In genomic region chrX:29422034-29422433, GRCh38 we compare ENCODE assay signal across 26 cellular contexts.
"Had no signal": no experiment of that assay in that cellular context is flagged by ENCODE, and none has a peak within 500 bp of the region (broad histone marks: within the 10 kb centered on the region; RNA-seq: fewer than 3 reads in every experiment).

No MANE protein-coding gene starts in this region.

- H3K27me3 Mint-ChIP-seq: activated CD8-positive, alpha-beta memory T cell treated with anti-CD3 and anti-CD28 coated beads, Interleukin-2, amount 10 ng/mL, durations not matched to agents 7 days and 5 days; activated naive CD8-positive, alpha-beta T cell treated with anti-CD3 and anti-CD28 coated beads for 36 hours had no signal

- H3K27ac Mint-ChIP-seq: activated CD8-positive, alpha-beta memory T cell treated with anti-CD3 and anti-CD28 coated beads, Interleukin-2, amount 10 ng/mL, durations not matched to agents 7 days and 5 days; activated naive CD8-positive, alpha-beta T cell treated with anti-CD3 and anti-CD28 coated beads for 36 hours; activated T-cell treated with anti-CD3 and anti-CD28 coated beads, Interleukin-2, amount 50 U/mL, for 24 hours; activated T-helper 1 cell treated with anti-CD3 and anti-CD28 coated beads, Interleukin-12 subunit alpha, Interleukin-12 subunit beta, Interleukin-2, Interleukin-4 antibody, amounts not matched to agents 30 ng/mL and 10 ng/mL and 1 ng/mL, durations not matched to agents 14 hours and 24 hours and 36 hours; T-helper 1 cell treated with Interleukin-12 subunit alpha and Interleukin-12 subunit beta and Interleukin-4 antibody, amounts not matched to agents 30 μg/mL and 1 μg/mL, for 36 hours had no signal

- H3K27ac ChIP-seq: brain microvascular endothelial cell, cardiac muscle cell, Peyer's patch, RWPE1, SJSA1 had no signal

- DNase-seq: activated CD4-positive, alpha-beta T cell treated with anti-CD3 and anti-CD28 coated beads for 48 hours; activated CD4-positive, alpha-beta T cell treated with anti-CD3 and anti-CD28 coated beads, Interleukin-2, amount 50 U/mL, for 4 hours; activated CD4-positive, CD25-positive, alpha-beta regulatory T cell treated with anti-CD3 and anti-CD28 coated beads, Interleukin-2, amount 50 U/mL, for 72 hours; activated CD8-positive, alpha-beta memory T cell treated with anti-CD3 and anti-CD28 coated beads, Interleukin-2, amount 10 ng/mL, durations not matched to agents 7 days and 5 days; activated effector memory CD4-positive, alpha-beta T cell treated with Interleukin-2 at 50 U/mL for 16 hours; activated naive CD4-positive, alpha-beta T cell treated with Interleukin-2 at 50 U/mL for 16 hours; activated naive CD8-positive, alpha-beta T cell treated with anti-CD3 and anti-CD28 coated beads for 36 hours; activated T-cell treated with anti-CD3 and anti-CD28 coated beads, Interleukin-2, amount 50 U/mL, for 24 hours; brain microvascular endothelial cell; KG1; NCI-H1092; NCI-H1417; NCI-H1694; NCI-H2029; NCI-H2107; NCI-H446; NCI-H524; Peyer's patch; Right ventricle myocardium superior; SW 1271 had no signal

- H3K36me3 ChIP-seq: brain microvascular endothelial cell, cardiac muscle cell, Peyer's patch, SJSA1 had no signal

- H3K36me3 Mint-ChIP-seq: activated CD8-positive, alpha-beta memory T cell treated with anti-CD3 and anti-CD28 coated beads, Interleukin-2, amount 10 ng/mL, durations not matched to agents 7 days and 5 days; activated naive CD8-positive, alpha-beta T cell treated with anti-CD3 and anti-CD28 coated beads for 36 hours had no signal

- H3K9me3 Mint-ChIP-seq: activated naive CD8-positive, alpha-beta T cell treated with anti-CD3 and anti-CD28 coated beads for 36 hours; activated T-helper 1 cell treated with anti-CD3 and anti-CD28 coated beads, Interleukin-12 subunit alpha, Interleukin-12 subunit beta, Interleukin-2, Interleukin-4 antibody, amounts not matched to agents 30 ng/mL and 10 ng/mL and 1 ng/mL, durations not matched to agents 14 hours and 24 hours and 36 hours; T-helper 1 cell treated with Interleukin-12 subunit alpha and Interleukin-12 subunit beta and Interleukin-4 antibody, amounts not matched to agents 30 μg/mL and 1 μg/mL, for 36 hours had no signal

- H3K4me3 Mint-ChIP-seq: activated CD8-positive, alpha-beta memory T cell treated with anti-CD3 and anti-CD28 coated beads, Interleukin-2, amount 10 ng/mL, durations not matched to agents 7 days and 5 days; activated naive CD8-positive, alpha-beta T cell treated with anti-CD3 and anti-CD28 coated beads for 36 hours; activated T-cell treated with anti-CD3 and anti-CD28 coated beads, Interleukin-2, amount 50 U/mL, for 24 hours; activated T-helper 1 cell treated with anti-CD3 and anti-CD28 coated beads, Interleukin-12 subunit alpha, Interleukin-12 subunit beta, Interleukin-2, Interleukin-4 antibody, amounts not matched to agents 30 ng/mL and 10 ng/mL and 1 ng/mL, durations not matched to agents 14 hours and 24 hours and 36 hours; T-helper 1 cell treated with Interleukin-12 subunit alpha and Interleukin-12 subunit beta and Interleukin-4 antibody, amounts not matched to agents 30 μg/mL and 1 μg/mL, for 36 hours had no signal

- H3K9me3 ChIP-seq: Peyer's patch, SJSA1 had no signal

- H3K4me1 ChIP-seq: Peyer's patch, SJSA1 had no signal

- H3K4me3 ChIP-seq: cardiac muscle cell, Peyer's patch, SJSA1 had no signal

- H3K27me3 ChIP-seq: brain microvascular endothelial cell, cardiac muscle cell, Peyer's patch, SJSA1 had no signal

- H3K4me1 Mint-ChIP-seq: activated CD8-positive, alpha-beta memory T cell treated with anti-CD3 and anti-CD28 coated beads, Interleukin-2, amount 10 ng/mL, durations not matched to agents 7 days and 5 days; activated naive CD8-positive, alpha-beta T cell treated with anti-CD3 and anti-CD28 coated beads for 36 hours had no signal

- ATAC-seq: activated CD8-positive, alpha-beta memory T cell treated with anti-CD3 and anti-CD28 coated beads, Interleukin-2, amount 10 ng/mL, durations not matched to agents 7 days and 5 days; SK-N-SH treated with all-trans-retinoic acid at 6 μM for 48 hours had no signal
